11 cellular contexts compared by ENCODE assay signal in genomic region chrX:51463322-51463721, GRCh38.
"Had no signal": no experiment of that assay in that cellular context is flagged by ENCODE, and none has a peak within 500 bp of the region (broad histone marks: within the 10 kb centered on the region; RNA-seq: fewer than 3 reads in every experiment).

No MANE protein-coding gene starts in this region.

- H3K4me3 Mint-ChIP-seq: GM23338, H9, HFFc6 had no signal

- ATAC-seq: GM23338, HCT116 had no signal

- H3K9me3 ChIP-seq: HAP-1 had no signal

- H3K9me3 Mint-ChIP-seq: GM23338, HFFc6 had no signal

- H3K27ac ChIP-seq: GM23248 had no signal

- H3K4me3 ChIP-seq: GM23248, GM23338, HAP-1 had no signal

- FAIRE-seq: H1, H54 had no signal

- H3K27ac Mint-ChIP-seq: GM23338, H9, HFFc6 had no signal

- H3K36me3 ChIP-seq: HAP-1 had no signal

- DNase-seq: GM23248, GOT3, H7, H9, HCEC 1CT, HFFc6 had no signal

- H3K4me2 ChIP-seq: GM23338 had no signal

- H3K9ac ChIP-seq: GM23248 had no signal

- H2AFZ ChIP-seq: GM23248, GM23338 had no signal
